9 cellular contexts compared by ENCODE assay signal in genomic region chr5:173010547-173011464, GRCh38. TPM values are rescaled to one million over a fixed set of nuclear protein-coding genes. Genes with fewer than 3 reads are reported as not detected.
DNase-seq lines count a peak whose midpoint lies in the region; ATAC-seq, FAIRE-seq and TF ChIP-seq lines count a peak whose summit lies in the region.
"Had no signal": no experiment of that assay in that cellular context is flagged by ENCODE, and none has a peak within 500 bp of the region (broad histone marks: within the 10 kb centered on the region; RNA-seq: fewer than 3 reads in every experiment).

No MANE protein-coding gene starts in this region.

- H3K4me3 Mint-ChIP-seq in naive thymus-derived CD8-positive, alpha-beta T cell = no peak overlapping the region

- peak overlapping the region in 9 of 10 donors; percentile 26 to 78 (median 47) for H3K27ac Mint-ChIP-seq in naive thymus-derived CD8-positive, alpha-beta T cell

- peaks cover 36 to 72% (median 63%) of the 10 kb centered on the region in 4 donors for H3K4me1 Mint-ChIP-seq in naive thymus-derived CD8-positive, alpha-beta T cell

- H3K9me3 ChIP-seq in SJSA1 (replicated peaks) (no peaks in the 10 kb centered on the region), PC-3 (ENCODE audit: low read length) (no peaks in the 10 kb centered on the region)

- POLR2A ChIA-PET in naive thymus-derived CD8-positive, alpha-beta T cell (lab: Charles Lee) = interaction anchor here (0.6 kb wide), 1 partner anchor 14 kb away, joined by 3 read pairs; no protein-coding TSS in a partner anchor
- POLR2A ChIA-PET in PC-3 (lab: Charles Lee; ENCODE audit: unreplicated experiment) = no interaction called here

- peaks cover 0 to 40% (median 0%) of the 10 kb centered on the region in 3 donors for H3K36me3 Mint-ChIP-seq in naive thymus-derived CD8-positive, alpha-beta T cell

- no peaks in the 10 kb centered on the region for H3F3A ChIP-seq in PC-3 (ENCODE audit: low read length, unreplicated experiment)

- no TSS peak for BruUV-seq in PC-3 (replicated peaks; lab: Mats Ljungman, UMichigan)

- CTCF ChIA-PET in PC-3 (lab: Charles Lee) = no interaction called here

- no peaks in the 10 kb centered on the region for H3K27me3 Mint-ChIP-seq in naive thymus-derived CD8-positive, alpha-beta T cell

- no peak for FAIRE-seq in H54 (lab: Jason Lieb, UNC)

- H3K36me3 ChIP-seq in SJSA1 = peaks cover 22% of the 10 kb centered on the region
- peaks cover 5% of the 10 kb centered on the region; the same call in 1 of the 2 replicates for H3K36me3 ChIP-seq in PC-3 (ENCODE audit: low read depth, low read length)

- H2AFZ ChIP-seq in PC-3 (ENCODE audit: low read length) = no peak overlapping the region

- intact Hi-C loops in PC-3 (cut with micrococcal nuclease) = no loop called here

- no peak overlapping the region for H3K4me2 ChIP-seq in PC-3 (ENCODE audit: low read length)

- no peaks in the 10 kb centered on the region for H3K27me3 ChIP-seq in SJSA1 (replicated peaks)
- H3K27me3 ChIP-seq in PC-3 (ENCODE audit: low read length) = no peaks in the 10 kb centered on the region

- H3K79me2 ChIP-seq in PC-3 (ENCODE audit: low read length) = peaks cover 88% of the 10 kb centered on the region

- peak; percentile 19 for TF ChIP-seq CTCF in fibroblast of the aortic adventitia (IDR thresholded peaks at IDR 0.05; ENCODE audit: insufficient read depth, low read length)
- no peak for TF ChIP-seq CTCF in PC-3 (conservative IDR thresholded peaks at IDR 0.05; ENCODE audit: low read depth, low read length)

- no peaks in the 10 kb centered on the region for H3K9me3 Mint-ChIP-seq in naive thymus-derived CD8-positive, alpha-beta T cell

- no peak for TF ChIP-seq POLR2A in H54 (IDR thresholded peaks at IDR 0.05; ENCODE audit: low read depth, low read length)

- H3K4me1 ChIP-seq in SJSA1 (replicated peaks) = peaks cover 14% of the 10 kb centered on the region
- peaks cover 8% of the 10 kb centered on the region for H3K4me1 ChIP-seq in PC-3 (ENCODE audit: insufficient read depth, low read length)

- peaks cover 8% of the 10 kb centered on the region; the same call in 1 of the 2 replicates for H4K20me1 ChIP-seq in PC-3 (ENCODE audit: low read length)

- no peak overlapping the region for H3K9ac ChIP-seq in PC-3 (ENCODE audit: low read length)

- H3K27ac ChIP-seq in SJSA1 = no peak overlapping the region
- H3K27ac ChIP-seq in PC-3 (ENCODE audit: low read length) = no peak overlapping the region

- no peaks in the 10 kb centered on the region for H3K9me2 ChIP-seq in PC-3 (replicated peaks; ENCODE audit: low read length)

- H3K4me3 ChIP-seq in SJSA1 (no peak overlapping the region), fibroblast of the aortic adventitia (ENCODE audit: low read depth, low read length) (no peak overlapping the region), PC-3 (ENCODE audit: low read length) (no peak overlapping the region)

- ATAC-seq in naive thymus-derived CD8-positive, alpha-beta T cell = no peak
- no peak for ATAC-seq in PC-3

- DNase-seq in C1 segment of cervical spinal cord (lab: John Stamatoyannopoulos, UW) = peak in 11 of 14 donors; percentile 18 to 64 (median 33)
- DNase-seq in SJSA1 (ENCODE audit: low read depth in 1 of 2, low spot score in 2 of 2) = peak; percentile 46 to 55
- peak; percentile 34 for DNase-seq in fibroblast of the aortic adventitia (ENCODE audit: low read depth)
- no peak for DNase-seq in naive thymus-derived CD8-positive, alpha-beta T cell
- DNase-seq in dedifferentiated amniotic fluid mesenchymal stem cell (ENCODE audit: extremely low spot score) = no peak
- no peak for DNase-seq in stimulated activated CD4-positive, alpha-beta T cell treated with anti-CD3 and anti-CD28 coated beads, Interleukin-4, amount 100 ng/mL, for 24 hours
- DNase-seq in PC-3 = no peak
- DNase-seq in H54 (ENCODE audit: insufficient read length, low spot score) = no peak
- DNase-seq: NCI-H146 had no signal

RNA-seq across cellular contexts. Expression of gene ATP6V0E1, which starts 27.2 kb away (rescaled TPM):
- 286 and 291 TPM in 2 replicates for total RNA-seq in SJSA1 (2014; rRNA removed; shearing (Covaris generic))
- 224 and 229 TPM in 2 replicates for total RNA-seq in fibroblast of the aortic adventitia (ENCODE audit: low replicate concordance)
- total RNA-seq in naive thymus-derived CD8-positive, alpha-beta T cell = 100 to 1,000 TPM; 141 to 150 TPM
- polyA plus RNA-seq in naive thymus-derived CD8-positive, alpha-beta T cell = 100 to 1,000 TPM; 411 to 532 (median 494) TPM
- 154 and 162 TPM in 2 replicates for total RNA-seq in PC-3 (2014; rRNA removed)

RNA-seq across cellular contexts. Expression of gene CREBRF, which starts 45.3 kb away (rescaled TPM):
- total RNA-seq in SJSA1 (2014; rRNA removed; shearing (Covaris generic)) = 2.7 and 5.8 TPM in 2 replicates
- total RNA-seq in fibroblast of the aortic adventitia (ENCODE audit: low replicate concordance) = 29.7 and 33.8 TPM in 2 replicates
- 100 to 1,000 TPM in 1 of 2 experiments, 10 to 100 TPM in 1; 99.4 to 111 TPM for total RNA-seq in naive thymus-derived CD8-positive, alpha-beta T cell
- 10 to 100 TPM; 52.6 to 61.6 (median 55.9) TPM for polyA plus RNA-seq in naive thymus-derived CD8-positive, alpha-beta T cell
- 2.0 and 4.9 TPM in 2 replicates for total RNA-seq in PC-3 (2014; rRNA removed)

RNA-seq across cellular contexts. Expression of gene RPL26L1, which starts 51.6 kb away (rescaled TPM):
- 167 and 184 TPM in 2 replicates for total RNA-seq in SJSA1 (2014; rRNA removed; shearing (Covaris generic))
- total RNA-seq in fibroblast of the aortic adventitia (ENCODE audit: low replicate concordance) = 47.3 and 54.9 TPM in 2 replicates
- total RNA-seq in naive thymus-derived CD8-positive, alpha-beta T cell = 10 to 100 TPM; 15.7 to 16.5 TPM
- 10 to 100 TPM; 38.2 to 42.1 (median 40.3) TPM for polyA plus RNA-seq in naive thymus-derived CD8-positive, alpha-beta T cell
- 73.9 and 93.1 TPM in 2 replicates for total RNA-seq in PC-3 (2014; rRNA removed)

Comparison
In these comparisons a context has a peak if more than half of its experiments do, and no peak if none do; other contexts are left out.
1. DNase-seq: peak in C1 segment of cervical spinal cord (11 of 14), SJSA1 (2 of 2) and fibroblast of the aortic adventitia (single experiment); none in naive thymus-derived CD8-positive, alpha-beta T cell (0 of 10), dedifferentiated amniotic fluid mesenchymal stem cell (single experiment), stimulated activated CD4-positive, alpha-beta T cell treated with anti-CD3 and anti-CD28 coated beads, Interleukin-4, amount 100 ng/mL, for 24 hours (single experiment), PC-3 (single experiment) and H54 (single experiment).